Comparison of ENCODE assay signal across 10 cellular contexts in genomic region chr10:112898540-112899395, GRCh38. TPM values are rescaled to one million over a fixed set of nuclear protein-coding genes. Genes with fewer than 3 reads are reported as not detected.
DNase-seq lines count a peak whose midpoint lies in the region; ATAC-seq, FAIRE-seq and TF ChIP-seq lines count a peak whose summit lies in the region.
"Had no signal": no experiment of that assay in that cellular context is flagged by ENCODE, and none has a peak within 500 bp of the region (broad histone marks: within the 10 kb centered on the region; RNA-seq: fewer than 3 reads in every experiment).

No MANE protein-coding gene starts in this region.

- no peak overlapping the region for H2AK5ac ChIP-seq in H1 (ENCODE audit: low read depth, low read length)

- peak overlapping the region; percentile 36; the same call in 1 of the 2 replicates for H2BK15ac ChIP-seq in H1 (ENCODE audit: low read length)

- H2AFZ ChIP-seq in H1 (ENCODE audit: low read length) (peak overlapping the region; percentile 3; the same call in 1 of the 2 replicates), smooth muscle cell (ENCODE audit: low read depth) (no peak overlapping the region)

- ATAC-seq in HG03460 (IDR thresholded peaks at IDR 0.05; ENCODE audit: unreplicated experiment), result no peak

- no peaks in the 10 kb centered on the region for H3K23me2 ChIP-seq in H1 (ENCODE audit: low read depth, low read length)

- no peak overlapping the region for H3K56ac ChIP-seq in H1 (replicated peaks; ENCODE audit: insufficient read length, low read depth, low read length)

- H2BK12ac ChIP-seq in H1 (ENCODE audit: low read depth, low read length), result peak overlapping the region; percentile 70; the same call in 1 of the 2 replicates

- no peak overlapping the region for H2BK20ac ChIP-seq in H1 (ENCODE audit: low read length)

- peaks cover 2 to 22% (median 18%) of the 10 kb centered on the region in 4 experiments for H3K4me1 ChIP-seq in H1 (replicated peaks in 1 of 4; ENCODE audit: control insufficient read depth in 3 of 4, insufficient read depth in 4 of 4, low read length in 3 of 4)
- H3K4me1 ChIP-seq in smooth muscle cell (ENCODE audit: low read depth), result peaks cover 11% of the 10 kb centered on the region
- H3K4me1 ChIP-seq in A673 (ENCODE audit: insufficient read depth, low read length, poor library complexity, severe bottlenecking), result no peaks in the 10 kb centered on the region

- peak overlapping the region; percentile 12 for H4K91ac ChIP-seq in H1 (replicated peaks; ENCODE audit: insufficient read length, low read length)

- FAIRE-seq in H1 (lab: Jason Lieb, UNC), result peak; percentile 98

- TF ChIP-seq CTCF in H1 (IDR thresholded peaks at IDR 0.05; ENCODE audit: control extremely low read depth in 1 of 3, insufficient read depth in 1 of 3, low read depth in 1 of 3, low read length in 3 of 3) (no peak), kidney epithelial cell (IDR thresholded peaks at IDR 0.05; ENCODE audit: insufficient read depth, low read length, poor library complexity, severe bottlenecking) (no peak), smooth muscle cell (IDR thresholded peaks at IDR 0.05; ENCODE audit: borderline replicate concordance, insufficient read depth, poor library complexity, severe bottlenecking) (no peak), A673 (conservative IDR thresholded peaks at IDR 0.05; ENCODE audit: low read depth, low read length) (no peak)

- POLR2A ChIA-PET in H1 (lab: Charles Lee; ENCODE audit: partially characterized antibody), result interaction anchor here (0.6 to 2.5 kb wide), 11 partner anchors 9 to 347 kb away, joined by 3 to 11 read pairs (median 4); no protein-coding TSS in a partner anchor
- POLR2A ChIA-PET in A673 (lab: Charles Lee; ENCODE audit: low non-redundant PET), result no interaction called here

- 0 out of 2 replicates have a peak overlapping the region, but pooled peaks have one; percentile 46 for H4K8ac ChIP-seq in H1 (ENCODE audit: extremely low read depth, insufficient read depth, low read length)

- no TSS peak for BruUV-seq in A673 (replicated peaks; lab: Mats Ljungman, UMichigan)

- H4K20me1 ChIP-seq in H1 (replicated peaks in 1 of 2; ENCODE audit: control insufficient read depth in 1 of 2, insufficient read depth in 2 of 2, low read length in 2 of 2) (no peaks in the 10 kb centered on the region), smooth muscle cell (ENCODE audit: low read depth) (no peaks in the 10 kb centered on the region)

- H3K79me1 ChIP-seq in H1 (ENCODE audit: low read depth, low read length), result no peaks in the 10 kb centered on the region; the same call in 1 of the 2 replicates

- H3K18ac ChIP-seq in H1 (ENCODE audit: extremely low read depth, low read length), result peak overlapping the region; percentile 94

- peak overlapping the region; percentile 57; the same call in 1 of the 2 replicates for H2BK5ac ChIP-seq in H1 (ENCODE audit: low read depth, low read length)

- H3K27ac ChIP-seq in H1 (ENCODE audit: low read depth, low read length) (peak overlapping the region; percentile 43; the same call in 1 of the 2 replicates), smooth muscle cell (ENCODE audit: low read depth) (no peak overlapping the region), A673 (ENCODE audit: low read depth, low read length, poor library complexity, severe bottlenecking) (no peak overlapping the region)
- H3K27ac ChIP-seq: KMS-11, upper lobe of left lung had no signal

- peak in 1 of 2 experiments; percentile 35; a peak in 2 of 3 replicates for TF ChIP-seq POLR2A in H1 (IDR thresholded peaks at IDR 0.05; ENCODE audit: control extremely low read depth in 1 of 2, low read depth in 2 of 2, low read length in 2 of 2)

- peak; percentile 86 for DNase-seq in HK-2 (ENCODE audit: unreplicated experiment)
- peak; percentile 85 to 92 for DNase-seq in H1 (ENCODE audit: low read depth in 1 of 2, low spot score in 2 of 2)
- peak; percentile 54 for DNase-seq in kidney epithelial cell (ENCODE audit: low read depth)
- DNase-seq in smooth muscle cell (lab: John Stamatoyannopoulos, UW; ENCODE audit: unreplicated experiment), result no peak
- DNase-seq in A673 (ENCODE audit: low spot score), result no peak
- no peak for DNase-seq in activated CD4-positive, alpha-beta T cell treated with anti-CD3 and anti-CD28 coated beads for 1 hour
- DNase-seq in SIG-M5 (lab: John Stamatoyannopoulos, UW), result no peak

- no peaks in the 10 kb centered on the region for H3K9me3 ChIP-seq in H1 (ENCODE audit: insufficient read depth in 2 of 2, low read depth in 1 of 2, low read length in 1 of 2)
- H3K9me3 ChIP-seq in smooth muscle cell (replicated peaks; ENCODE audit: low read depth), result no peaks in the 10 kb centered on the region
- no peaks in the 10 kb centered on the region for H3K9me3 ChIP-seq in A673 (ENCODE audit: low read depth, low read length, poor library complexity, severe bottlenecking)
- H3K9me3 ChIP-seq: upper lobe of left lung had no signal

- no peaks in the 10 kb centered on the region for H3K36me3 ChIP-seq in H1 (ENCODE audit: control insufficient read depth in 2 of 4, insufficient read depth in 4 of 4, low read length in 3 of 4)
- H3K36me3 ChIP-seq in kidney epithelial cell (ENCODE audit: control insufficient read depth, insufficient read depth, low read length), result no peaks in the 10 kb centered on the region
- H3K36me3 ChIP-seq in smooth muscle cell (ENCODE audit: low read depth), result no peaks in the 10 kb centered on the region
- H3K36me3 ChIP-seq in A673 (ENCODE audit: insufficient read depth, low read length, poor library complexity, severe bottlenecking), result no peaks in the 10 kb centered on the region
- H3K36me3 ChIP-seq: upper lobe of left lung had no signal

- H3K14ac ChIP-seq in H1 (ENCODE audit: insufficient read length), result no peak overlapping the region

- CTCF ChIA-PET in H1 (lab: Charles Lee; ENCODE audit: partially characterized antibody) (interaction anchor here (0.7 to 1.8 kb wide), 7 partner anchors 19 to 295 kb away, joined by 3 to 5 read pairs (median 3); no protein-coding TSS in a partner anchor), A673 (lab: Charles Lee) (no interaction called here)

- 0 out of 3 replicates have a peak, but pooled peaks of 1 of the 2 experiments have one; percentile 52 for TF ChIP-seq EP300 in H1 (IDR thresholded peaks at IDR 0.05; ENCODE audit: borderline replicate concordance in 1 of 2, low read depth in 2 of 2, low read length in 2 of 2)

- intact Hi-C loops in A673 (cut with micrococcal nuclease; ENCODE audit: unreplicated experiment), result no loop called here

- peak overlapping the region; percentile 63 to 87 for H3K4me2 ChIP-seq in H1 (ENCODE audit: insufficient read depth in 1 of 2, low read depth in 2 of 2, low read length in 2 of 2)
- H3K4me2 ChIP-seq in smooth muscle cell, result peak overlapping the region; percentile 83
- H3K4me2 ChIP-seq: KMS-11 had no signal

- H3K4me3 ChIP-seq in H1 (ENCODE audit: extremely low read depth in 1 of 4, insufficient read depth in 2 of 4, low read depth in 3 of 4, low read length in 4 of 4) (peak overlapping the region; percentile 9 to 51 (median 32); a peak in 7 of 8 replicates), kidney epithelial cell (ENCODE audit: low read depth, low read length) (peak overlapping the region; percentile 30), smooth muscle cell (peak overlapping the region; percentile 46), A673 (ENCODE audit: low read depth, low read length, poor library complexity, severe bottlenecking) (no peak overlapping the region)

- H3K79me2 ChIP-seq in H1 (ENCODE audit: control insufficient read depth in 1 of 2, insufficient read depth in 2 of 2, low read length in 2 of 2) (no peaks in the 10 kb centered on the region), smooth muscle cell (ENCODE audit: low read depth) (no peaks in the 10 kb centered on the region)

- peak in 1 of 2 experiments; percentile 43; a peak in 1 of 4 replicates for TF ChIP-seq RAD21 in H1 (IDR thresholded peaks at IDR 0.05 in 1 of 2, conservative IDR thresholded peaks at IDR 0.05 in 1 of 2; ENCODE audit: low read depth in 2 of 2, low read length in 2 of 2)

- H3K23ac ChIP-seq in H1 (ENCODE audit: insufficient read length), result no peak overlapping the region

- WGBS in H1 (ENCODE audit: extremely low coverage in 1 of 2, insufficient coverage in 1 of 2, insufficient read length in 1 of 2, insufficient replicate concordance in 2 of 2, low coverage in 1 of 2, low lambda C conversion rate in 2 of 2, missing lambda C conversion rate in 1 of 2), 2 experiments, result 8% methylated on average over 24 of the region's 24 CpGs; no CpG with 5 or more reads in 1 of the 2 experiments
- WGBS in smooth muscle cell (ENCODE audit: low lambda C conversion rate), result 5% methylated on average over 24 of the region's 24 CpGs

- no peak overlapping the region for H3K4ac ChIP-seq in H1 (replicated peaks; ENCODE audit: insufficient read length, low read depth, low read length)

- peak overlapping the region; percentile 30 for H2BK120ac ChIP-seq in H1 (replicated peaks; ENCODE audit: low read depth, low read length)

- H3K27me3 ChIP-seq in H1 (replicated peaks in 1 of 4; ENCODE audit: control insufficient read depth in 3 of 4, extremely low read depth in 1 of 4, insufficient read depth in 3 of 4, low read length in 3 of 4), result no peaks in the 10 kb centered on the region
- H3K27me3 ChIP-seq in kidney epithelial cell (ENCODE audit: control insufficient read depth, insufficient read depth, low read length), result no peaks in the 10 kb centered on the region
- H3K27me3 ChIP-seq in smooth muscle cell (ENCODE audit: low read depth), result no peaks in the 10 kb centered on the region
- no peaks in the 10 kb centered on the region for H3K27me3 ChIP-seq in A673 (replicated peaks; ENCODE audit: insufficient read depth, low read depth, low read length, poor library complexity)
- H3K27me3 ChIP-seq: upper lobe of left lung had no signal

- H3K9ac ChIP-seq in H1 (replicated peaks in 1 of 4; ENCODE audit: extremely low read depth in 1 of 4, low read depth in 3 of 4, low read length in 3 of 4) (peak overlapping the region in 2 of 4 experiments; percentile 5 to 39; a peak in 2 of 7 replicates), smooth muscle cell (ENCODE audit: low read depth) (no peak overlapping the region)
- H3K9ac ChIP-seq: KMS-11 had no signal

- H4K5ac ChIP-seq in H1 (ENCODE audit: insufficient read length, low read depth, low read length), result peak overlapping the region; percentile 35

- H3F3A ChIP-seq in smooth muscle cell (ENCODE audit: low read depth), result no peaks in the 10 kb centered on the region

RNA-seq across cellular contexts. Expression of gene TCF7L2, which starts 51.3 kb away (rescaled TPM):
- 63.7 and 67.3 TPM in 2 replicates for total RNA-seq in H1 (2021; fragmentation: NEBNext Ultra II Directional; extraction: Animal tissue kit (Norgen Biotek cat#: 25700))
- polyA plus RNA-seq in H1 (2011; rRNA removed) (33.9 and 52.6 TPM in 2 replicates), smooth muscle cell (17.7 and 21.6 TPM in 2 replicates)
- 15.1 TPM for polyA plus RNA-seq in H1 (2011; cell fraction: cytosol; rRNA removed)
- polyA plus RNA-seq in H1 (2011; cell fraction: nucleus; rRNA removed), result 89.0 TPM
- polyA plus RNA-seq in H1 (2012, experiment 1 of 2), result 60.9 to 109 TPM (median 93.0 TPM) in 4 replicates
- 26.5 TPM for polyA plus RNA-seq in H1 (2012, experiment 2 of 2)
- polyA plus RNA-seq in H1 (2013, experiment 1 of 2), result 79.6 TPM
- 75.5 TPM for polyA plus RNA-seq in H1 (2013, experiment 2 of 2)
- 33.9 and 38.1 TPM in 2 replicates for polyA minus RNA-seq in H1 (2011; rRNA and poly(A)+ RNA removed)
- 58.9 TPM for polyA minus RNA-seq in H1 (2011; cell fraction: cytosol; rRNA and poly(A)+ RNA removed)
- 106 TPM for polyA minus RNA-seq in H1 (2011; cell fraction: nucleus; rRNA and poly(A)+ RNA removed)
- total RNA-seq in kidney epithelial cell (3.4 and 13.5 TPM in 2 replicates), smooth muscle cell (9.1 and 14.6 TPM in 2 replicates), A673 (2021) (16.8 and 20.9 TPM in 2 replicates)

Comparison
In these comparisons a context has a peak if more than half of its experiments do, and no peak if none do; other contexts are left out.
1. DNase-seq: peak in HK-2 (single experiment), H1 (2 of 2) and kidney epithelial cell (single experiment); none in smooth muscle cell (single experiment), A673 (single experiment), activated CD4-positive, alpha-beta T cell treated with anti-CD3 and anti-CD28 coated beads for 1 hour (single experiment) and SIG-M5 (single experiment).